In the genomic region with DNA sequence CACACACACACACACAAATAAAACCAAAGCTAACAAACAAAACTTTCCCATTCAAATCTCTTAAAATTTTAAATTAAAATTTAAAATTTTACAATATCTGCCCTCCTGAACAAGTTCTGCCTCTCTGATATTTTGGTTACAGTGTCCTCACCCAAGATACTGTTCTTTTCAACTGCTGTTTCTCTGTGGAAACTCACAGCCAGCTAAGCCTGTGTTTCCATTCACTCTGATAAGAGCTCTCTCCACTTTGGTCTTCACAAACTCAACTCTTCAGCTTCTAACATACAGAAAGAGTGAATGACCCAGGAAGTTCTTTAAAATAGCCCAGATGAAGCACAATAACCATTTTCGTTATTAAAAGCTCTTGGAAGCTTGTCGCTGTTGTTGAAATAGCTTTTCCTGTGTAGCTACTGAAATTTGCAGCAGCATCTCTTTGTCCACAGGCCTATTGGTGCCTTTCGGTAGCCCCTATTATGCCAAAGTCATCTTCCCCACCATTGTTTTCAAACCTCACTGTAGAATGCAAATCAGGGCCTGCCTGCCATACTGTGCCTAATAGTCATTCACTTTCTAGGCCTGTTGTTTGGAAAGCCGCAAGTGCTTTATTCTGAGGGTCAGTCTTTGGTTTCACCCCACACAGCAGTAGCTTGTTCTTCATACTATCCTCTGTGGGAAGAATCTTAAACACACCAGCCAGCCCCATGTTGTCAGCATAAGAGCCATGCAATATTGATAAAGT, we compare ENCODE assay signal across 31 cellular contexts.
"Had no signal": no experiment of that assay in that cellular context is flagged by ENCODE, and none has a peak within 500 bp of the region (broad histone marks: within the 10 kb centered on the region; RNA-seq: fewer than 3 reads in every experiment).

No MANE protein-coding gene starts in this region.

- H3K36me3 ChIP-seq: ascending aorta, breast epithelium, cardiac muscle cell, colonic mucosa, WERI-Rb-1 had no signal

- H3K4me1 Mint-ChIP-seq: activated naive CD4-positive, alpha-beta T cell treated with anti-CD3 and anti-CD28 coated beads, Interleukin-2, amount 10 ng/mL, durations not matched to agents 7 days and 5 days; T-helper 17 cell had no signal

- H3K4me1 ChIP-seq: ascending aorta, breast epithelium, colonic mucosa had no signal

- DNase-seq: activated CD4-positive, alpha-beta memory T cell treated with anti-CD3 and anti-CD28 coated beads, Interleukin-2, amount 10 ng/mL, durations not matched to agents 7 days and 5 days; activated CD4-positive, alpha-beta T cell treated with anti-CD3 and anti-CD28 coated beads for 1 hour; activated CD4-positive, alpha-beta T cell treated with anti-CD3 and anti-CD28 coated beads for 4 hours; activated CD4-positive, alpha-beta T cell treated with anti-CD3 and anti-CD28 coated beads, Interleukin-2, amount 10 ng/mL, durations not matched to agents 7 days and 5 days; activated CD4-positive, alpha-beta T cell treated with anti-CD3 and anti-CD28 coated beads, Interleukin-2, amount 50 U/mL, for 4 hours; activated CD4-positive, CD25-positive, alpha-beta regulatory T cell; activated CD8-positive, alpha-beta memory T cell treated with anti-CD3 and anti-CD28 coated beads, Interleukin-2, amount 50 U/mL, for 48 hours; activated gamma-delta T cell; activated naive CD4-positive, alpha-beta T cell; activated naive CD4-positive, alpha-beta T cell treated with anti-CD3 and anti-CD28 coated beads, Interleukin-2, amount 10 ng/mL, durations not matched to agents 7 days and 5 days; activated naive CD8-positive, alpha-beta T cell treated with anti-CD3 and anti-CD28 coated beads, Interleukin-2, amount 10 ng/mL, durations not matched to agents 7 days and 5 days; activated T-cell treated with anti-CD3 and anti-CD28 coated beads for 4 hours; activated T-cell treated with anti-CD3 and anti-CD28 coated beads, Interleukin-2, amount 50 U/mL, for 24 hours; activated T-cell treated with anti-CD3 and anti-CD28 coated beads, Interleukin-2, amount 50 U/mL, for 72 hours; central memory CD4-positive, alpha-beta T cell; cerebellar nuclear complex; colonic mucosa; effector CD8-positive, alpha-beta T cell; foreskin fibroblast; glutamatergic neuron; T-helper 1 cell; T-helper 17 cell; T1000; WERI-Rb-1 had no signal

- H3K27ac ChIP-seq: ascending aorta, breast epithelium, cardiac muscle cell, colonic mucosa, WERI-Rb-1 had no signal

- H3K36me3 Mint-ChIP-seq: activated naive CD4-positive, alpha-beta T cell treated with anti-CD3 and anti-CD28 coated beads, Interleukin-2, amount 10 ng/mL, durations not matched to agents 7 days and 5 days; activated naive CD8-positive, alpha-beta T cell treated with anti-CD3 and anti-CD28 coated beads, Interleukin-2, amount 10 ng/mL, durations not matched to agents 7 days and 5 days; brain had no signal

- H3K4me3 Mint-ChIP-seq: activated CD4-positive, alpha-beta memory T cell treated with anti-CD3 and anti-CD28 coated beads, Interleukin-2, amount 10 ng/mL, durations not matched to agents 7 days and 5 days; activated CD4-positive, alpha-beta T cell treated with anti-CD3 and anti-CD28 coated beads, Interleukin-2, amount 10 ng/mL, durations not matched to agents 7 days and 5 days; activated naive CD4-positive, alpha-beta T cell treated with anti-CD3 and anti-CD28 coated beads, Interleukin-2, amount 10 ng/mL, durations not matched to agents 7 days and 5 days; activated naive CD8-positive, alpha-beta T cell treated with anti-CD3 and anti-CD28 coated beads, Interleukin-2, amount 10 ng/mL, durations not matched to agents 7 days and 5 days; activated T-cell treated with anti-CD3 and anti-CD28 coated beads, Interleukin-2, amount 50 U/mL, for 24 hours; activated T-cell treated with anti-CD3 and anti-CD28 coated beads, Interleukin-2, amount 50 U/mL, for 72 hours; brain; T-helper 17 cell; T-helper 2 cell treated with Interferon-gamma antibody and Interleukin-4, amounts not matched to agents 5 μg/mL and 100 μg/mL, for 36 hours had no signal

- ATAC-seq: activated naive CD4-positive, alpha-beta T cell treated with anti-CD3 and anti-CD28 coated beads, Interleukin-2, amount 50 U/mL, for 72 hours; activated T-cell treated with anti-CD3 and anti-CD28 coated beads, Interleukin-2, amount 50 U/mL, for 72 hours; esophagus mucosa; T-helper 17 cell had no signal

- H3K27me3 Mint-ChIP-seq: activated CD4-positive, alpha-beta T cell treated with anti-CD3 and anti-CD28 coated beads, Interleukin-2, amount 10 ng/mL, durations not matched to agents 7 days and 5 days; brain had no signal

- H3K4me3 ChIP-seq: ascending aorta, breast epithelium, cardiac muscle cell, colonic mucosa had no signal

- H3K27ac Mint-ChIP-seq: activated CD4-positive, alpha-beta memory T cell treated with anti-CD3 and anti-CD28 coated beads, Interleukin-2, amount 10 ng/mL, durations not matched to agents 7 days and 5 days; activated CD4-positive, alpha-beta T cell treated with anti-CD3 and anti-CD28 coated beads, Interleukin-2, amount 10 ng/mL, durations not matched to agents 7 days and 5 days; activated naive CD4-positive, alpha-beta T cell treated with anti-CD3 and anti-CD28 coated beads, Interleukin-2, amount 10 ng/mL, durations not matched to agents 7 days and 5 days; activated naive CD4-positive, alpha-beta T cell treated with anti-CD3 and anti-CD28 coated beads, Interleukin-2, amount 50 U/mL, for 72 hours; activated naive CD8-positive, alpha-beta T cell treated with anti-CD3 and anti-CD28 coated beads, Interleukin-2, amount 10 ng/mL, durations not matched to agents 7 days and 5 days; activated T-cell treated with anti-CD3 and anti-CD28 coated beads, Interleukin-2, amount 50 U/mL, for 24 hours; T-helper 17 cell; T-helper 2 cell treated with Interferon-gamma antibody and Interleukin-4, amounts not matched to agents 5 μg/mL and 100 μg/mL, for 36 hours had no signal

- H3K9me3 Mint-ChIP-seq: activated CD4-positive, alpha-beta memory T cell treated with anti-CD3 and anti-CD28 coated beads, Interleukin-2, amount 10 ng/mL, durations not matched to agents 7 days and 5 days; activated CD4-positive, alpha-beta T cell treated with anti-CD3 and anti-CD28 coated beads, Interleukin-2, amount 10 ng/mL, durations not matched to agents 7 days and 5 days; activated naive CD4-positive, alpha-beta T cell treated with anti-CD3 and anti-CD28 coated beads, Interleukin-2, amount 10 ng/mL, durations not matched to agents 7 days and 5 days; brain; T-helper 2 cell treated with Interferon-gamma antibody and Interleukin-4, amounts not matched to agents 5 μg/mL and 100 μg/mL, for 36 hours had no signal

- H3K9me3 ChIP-seq: ascending aorta, breast epithelium, colonic mucosa had no signal

- H3K27me3 ChIP-seq: ascending aorta, breast epithelium, cardiac muscle cell, colonic mucosa had no signal
